Comparison of ENCODE assay signal across 1 cellular context in the genomic region with DNA sequence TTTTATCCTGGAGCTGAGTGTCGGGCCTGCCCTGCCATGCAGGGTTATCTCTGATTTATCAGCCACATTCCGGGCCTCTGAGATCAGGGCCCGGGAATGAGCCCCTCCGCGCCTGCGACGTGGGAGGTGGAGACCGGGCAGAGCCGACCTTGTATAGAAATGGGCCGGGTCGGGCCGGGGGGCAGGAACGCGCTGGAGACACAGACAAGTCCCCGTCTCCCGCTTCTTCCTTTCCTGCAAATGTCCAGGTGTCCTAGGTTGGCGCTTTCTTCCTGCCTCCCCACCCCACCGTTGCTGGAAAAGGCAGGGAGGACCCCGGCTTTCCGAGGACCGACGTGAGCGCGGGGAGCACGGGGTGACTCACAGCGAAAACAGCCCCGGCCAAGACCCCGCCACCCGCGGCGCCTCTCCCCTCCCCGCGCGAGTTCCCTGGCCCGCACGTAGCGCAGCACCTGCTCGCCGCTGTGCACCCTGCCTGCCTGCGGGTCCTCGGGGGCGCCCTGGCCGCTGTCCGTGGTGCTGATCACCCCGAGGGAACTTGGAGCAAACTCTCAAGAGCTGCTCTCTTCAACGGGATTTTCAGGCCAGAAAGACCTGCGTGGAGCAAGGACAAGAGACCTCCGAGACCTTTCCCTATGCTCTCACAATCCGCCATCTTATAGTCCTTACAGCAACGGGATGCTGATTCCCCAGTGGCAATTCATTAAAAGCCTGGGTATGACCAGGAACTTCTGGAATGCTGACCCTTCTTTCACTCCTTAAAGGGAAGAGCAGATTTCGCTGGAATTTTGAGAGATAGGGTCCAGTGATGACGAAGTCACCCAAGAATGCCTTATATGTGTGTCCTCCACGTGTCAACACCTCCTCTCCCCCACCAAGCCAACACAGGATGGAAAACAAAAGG.
TF ChIP-seq lines count a peak whose summit lies in the region.

No MANE protein-coding gene starts in this region.

TF ChIP-seq in HepG2, 621 proteins besides CTCF, POLR2A, EP300 and RAD21 (continued from another document and continues in another):
- no peak for TF ChIP-seq ZFP82 (CRISPR knock-in tag; IDR thresholded peaks at IDR 0.05; ENCODE audit: borderline replicate concordance)
- TF ChIP-seq, protein P1, sequence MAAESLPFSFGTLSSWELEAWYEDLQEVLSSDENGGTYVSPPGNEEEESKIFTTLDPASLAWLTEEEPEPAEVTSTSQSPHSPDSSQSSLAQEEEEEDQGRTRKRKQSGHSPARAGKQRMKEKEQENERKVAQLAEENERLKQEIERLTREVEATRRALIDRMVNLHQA (CRISPR knock-in tag; IDR thresholded peaks at IDR 0.05), result no peak
- TF ChIP-seq KMT2B (CRISPR knock-in tag; IDR thresholded peaks at IDR 0.05), result peak; percentile 90
- TF ChIP-seq WIZ (CRISPR knock-in tag; IDR thresholded peaks at IDR 0.05), result peak; percentile 99
- TF ChIP-seq ZNF30 (CRISPR knock-in tag; IDR thresholded peaks at IDR 0.05), result peak; percentile 75; the same call in 1 of the 2 replicates
- TF ChIP-seq NFYC (CRISPR knock-in tag; IDR thresholded peaks at IDR 0.05), result peak; percentile 45
- peak; percentile 94; the same call in 1 of the 2 replicates for TF ChIP-seq ATAD3A (CRISPR knock-in tag; IDR thresholded peaks at IDR 0.05)
- no peak for TF ChIP-seq CCAR2 (optimal IDR thresholded peaks at IDR 0.05; ENCODE audit: low read depth, low read length)
- TF ChIP-seq GABPB1 (CRISPR knock-in tag; IDR thresholded peaks at IDR 0.05), result peak; percentile 73
- peak; percentile 95 for TF ChIP-seq ZNF274 (CRISPR knock-in tag; IDR thresholded peaks at IDR 0.05)
- peak; percentile 96 for TF ChIP-seq ZNF431 (CRISPR knock-in tag; IDR thresholded peaks at IDR 0.05; ENCODE audit: borderline replicate concordance, low read depth)
- TF ChIP-seq PCBP2 (optimal IDR thresholded peaks at IDR 0.05; ENCODE audit: low read depth, low read length, poor library complexity, severe bottlenecking), result no peak
- TF ChIP-seq PRPF4 (IDR thresholded peaks at IDR 0.05; ENCODE audit: low read depth, low read length, poor library complexity, severe bottlenecking), result no peak
- peak; percentile 43; the same call in 1 of the 2 replicates for TF ChIP-seq ZNF484 (CRISPR knock-in tag; IDR thresholded peaks at IDR 0.05; ENCODE audit: borderline replicate concordance, low read depth)
- TF ChIP-seq ZNF724P (CRISPR knock-in tag; IDR thresholded peaks at IDR 0.05; ENCODE audit: borderline replicate concordance), result peak; percentile 90; the same call in 1 of the 2 replicates
- no peak for TF ChIP-seq ZMYM2 (CRISPR knock-in tag; IDR thresholded peaks at IDR 0.05)
- peak; percentile 80; the same call in 1 of the 2 replicates for TF ChIP-seq ZNF3 (CRISPR knock-in tag; IDR thresholded peaks at IDR 0.05)
- peak; percentile 69 for TF ChIP-seq FOXA3 (CRISPR knock-in tag; IDR thresholded peaks at IDR 0.05)
- TF ChIP-seq, protein P2, sequence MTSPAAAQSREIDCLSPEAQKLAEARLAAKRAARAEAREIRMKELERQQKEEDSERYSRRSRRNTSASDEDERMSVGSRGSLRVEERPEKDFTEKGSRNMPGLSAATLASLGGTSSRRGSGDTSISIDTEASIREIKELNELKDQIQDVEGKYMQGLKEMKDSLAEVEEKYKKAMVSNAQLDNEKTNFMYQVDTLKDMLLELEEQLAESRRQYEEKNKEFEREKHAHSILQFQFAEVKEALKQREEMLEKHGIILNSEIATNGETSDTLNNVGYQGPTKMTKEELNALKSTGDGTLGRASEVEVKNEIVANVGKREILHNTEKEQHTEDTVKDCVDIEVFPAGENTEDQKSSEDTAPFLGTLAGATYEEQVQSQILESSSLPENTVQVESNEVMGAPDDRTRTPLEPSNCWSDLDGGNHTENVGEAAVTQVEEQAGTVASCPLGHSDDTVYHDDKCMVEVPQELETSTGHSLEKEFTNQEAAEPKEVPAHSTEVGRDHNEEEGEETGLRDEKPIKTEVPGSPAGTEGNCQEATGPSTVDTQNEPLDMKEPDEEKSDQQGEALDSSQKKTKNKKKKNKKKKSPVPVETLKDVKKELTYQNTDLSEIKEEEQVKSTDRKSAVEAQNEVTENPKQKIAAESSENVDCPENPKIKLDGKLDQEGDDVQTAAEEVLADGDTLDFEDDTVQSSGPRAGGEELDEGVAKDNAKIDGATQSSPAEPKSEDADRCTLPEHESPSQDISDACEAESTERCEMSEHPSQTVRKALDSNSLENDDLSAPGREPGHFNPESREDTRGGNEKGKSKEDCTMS (CRISPR knock-in tag; conservative IDR thresholded peaks at IDR 0.05), result peak; percentile 97
- peak; percentile 75; the same call in 1 of the 2 replicates for TF ChIP-seq KAT8 (CRISPR knock-in tag; IDR thresholded peaks at IDR 0.05)
- peak; percentile 90; the same call in 1 of the 2 replicates for TF ChIP-seq KLF15 (CRISPR knock-in tag; IDR thresholded peaks at IDR 0.05; ENCODE audit: borderline replicate concordance)
- TF ChIP-seq, protein P3, sequence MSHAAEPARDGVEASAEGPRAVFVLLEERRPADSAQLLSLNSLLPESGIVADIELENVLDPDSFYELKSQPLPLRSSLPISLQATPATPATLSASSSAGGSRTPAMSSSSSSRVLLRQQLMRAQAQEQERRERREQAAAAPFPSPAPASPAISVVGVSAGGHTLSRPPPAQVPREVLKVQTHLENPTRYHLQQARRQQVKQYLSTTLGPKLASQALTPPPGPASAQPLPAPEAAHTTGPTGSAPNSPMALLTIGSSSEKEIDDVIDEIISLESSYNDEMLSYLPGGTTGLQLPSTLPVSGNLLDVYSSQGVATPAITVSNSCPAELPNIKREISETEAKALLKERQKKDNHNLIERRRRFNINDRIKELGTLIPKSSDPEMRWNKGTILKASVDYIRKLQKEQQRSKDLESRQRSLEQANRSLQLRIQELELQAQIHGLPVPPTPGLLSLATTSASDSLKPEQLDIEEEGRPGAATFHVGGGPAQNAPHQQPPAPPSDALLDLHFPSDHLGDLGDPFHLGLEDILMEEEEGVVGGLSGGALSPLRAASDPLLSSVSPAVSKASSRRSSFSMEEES (CRISPR knock-in tag; IDR thresholded peaks at IDR 0.05), result peak; percentile 93
- peak; percentile 97 for TF ChIP-seq ZNF605 (CRISPR knock-in tag; IDR thresholded peaks at IDR 0.05)
- TF ChIP-seq IKZF4 (CRISPR knock-in tag; IDR thresholded peaks at IDR 0.05; ENCODE audit: borderline replicate concordance, low read depth, not compliant biosample characterization), result peak; percentile 99
- TF ChIP-seq KAT7 (CRISPR knock-in tag; IDR thresholded peaks at IDR 0.05; ENCODE audit: borderline replicate concordance), result no peak
- TF ChIP-seq MED13 (CRISPR knock-in tag; IDR thresholded peaks at IDR 0.05), result peak; percentile 93
- TF ChIP-seq ZNF260 (CRISPR knock-in tag; IDR thresholded peaks at IDR 0.05; ENCODE audit: borderline replicate concordance, low read depth), result no peak
- TF ChIP-seq, protein P4, sequence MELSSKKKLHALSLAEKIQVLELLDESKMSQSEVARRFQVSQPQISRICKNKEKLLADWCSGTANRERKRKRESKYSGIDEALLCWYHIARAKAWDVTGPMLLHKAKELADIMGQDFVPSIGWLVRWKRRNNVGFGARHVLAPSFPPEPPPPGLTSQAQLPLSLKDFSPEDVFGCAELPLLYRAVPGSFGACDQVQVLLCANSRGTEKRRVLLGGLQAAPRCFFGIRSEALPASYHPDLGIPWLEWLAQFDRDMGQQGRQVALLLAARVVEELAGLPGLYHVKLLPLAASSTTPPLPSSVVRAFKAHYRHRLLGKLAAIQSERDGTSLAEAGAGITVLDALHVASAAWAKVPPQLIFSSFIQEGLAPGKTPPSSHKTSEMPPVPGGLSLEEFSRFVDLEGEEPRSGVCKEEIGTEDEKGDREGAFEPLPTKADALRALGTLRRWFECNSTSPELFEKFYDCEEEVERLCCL (CRISPR knock-in tag; IDR thresholded peaks at IDR 0.05; ENCODE audit: borderline replicate concordance), result peak; percentile 93; the same call in 1 of the 2 replicates
- peak; percentile 94 for TF ChIP-seq ZNF253 (CRISPR knock-in tag; IDR thresholded peaks at IDR 0.05; ENCODE audit: borderline replicate concordance)
- TF ChIP-seq, protein P5, sequence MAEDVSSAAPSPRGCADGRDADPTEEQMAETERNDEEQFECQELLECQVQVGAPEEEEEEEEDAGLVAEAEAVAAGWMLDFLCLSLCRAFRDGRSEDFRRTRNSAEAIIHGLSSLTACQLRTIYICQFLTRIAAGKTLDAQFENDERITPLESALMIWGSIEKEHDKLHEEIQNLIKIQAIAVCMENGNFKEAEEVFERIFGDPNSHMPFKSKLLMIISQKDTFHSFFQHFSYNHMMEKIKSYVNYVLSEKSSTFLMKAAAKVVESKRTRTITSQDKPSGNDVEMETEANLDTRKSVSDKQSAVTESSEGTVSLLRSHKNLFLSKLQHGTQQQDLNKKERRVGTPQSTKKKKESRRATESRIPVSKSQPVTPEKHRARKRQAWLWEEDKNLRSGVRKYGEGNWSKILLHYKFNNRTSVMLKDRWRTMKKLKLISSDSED (CRISPR knock-in tag; IDR thresholded peaks at IDR 0.05), result peak; percentile 93; the same call in 1 of the 2 replicates
- peak; percentile 97 for TF ChIP-seq ZNF33B (CRISPR knock-in tag; IDR thresholded peaks at IDR 0.05)
- TF ChIP-seq, protein P6, sequence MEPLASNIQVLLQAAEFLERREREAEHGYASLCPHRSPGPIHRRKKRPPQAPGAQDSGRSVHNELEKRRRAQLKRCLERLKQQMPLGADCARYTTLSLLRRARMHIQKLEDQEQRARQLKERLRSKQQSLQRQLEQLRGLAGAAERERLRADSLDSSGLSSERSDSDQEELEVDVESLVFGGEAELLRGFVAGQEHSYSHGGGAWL (CRISPR knock-in tag; IDR thresholded peaks at IDR 0.05), result peak; percentile 99
- TF ChIP-seq ZBTB21 (CRISPR knock-in tag; IDR thresholded peaks at IDR 0.05), result peak; percentile 71; the same call in 1 of the 2 replicates
- no peak for TF ChIP-seq ZNF234 (CRISPR knock-in tag; conservative IDR thresholded peaks at IDR 0.05)
- TF ChIP-seq ZBTB1 (CRISPR knock-in tag; IDR thresholded peaks at IDR 0.05; ENCODE audit: borderline replicate concordance), result peak; percentile 88; the same call in 1 of the 2 replicates
- TF ChIP-seq TBP (CRISPR knock-in tag; IDR thresholded peaks at IDR 0.05), result no peak
- peak; percentile 71; the same call in 1 of the 2 replicates for TF ChIP-seq ZNF451 (CRISPR knock-in tag; IDR thresholded peaks at IDR 0.05)
- peak; percentile 84 for TF ChIP-seq RARA (CRISPR knock-in tag; IDR thresholded peaks at IDR 0.05)
- peak; percentile 74 for TF ChIP-seq SIX1 (CRISPR knock-in tag; IDR thresholded peaks at IDR 0.05; ENCODE audit: borderline replicate concordance)
- TF ChIP-seq, protein P7, sequence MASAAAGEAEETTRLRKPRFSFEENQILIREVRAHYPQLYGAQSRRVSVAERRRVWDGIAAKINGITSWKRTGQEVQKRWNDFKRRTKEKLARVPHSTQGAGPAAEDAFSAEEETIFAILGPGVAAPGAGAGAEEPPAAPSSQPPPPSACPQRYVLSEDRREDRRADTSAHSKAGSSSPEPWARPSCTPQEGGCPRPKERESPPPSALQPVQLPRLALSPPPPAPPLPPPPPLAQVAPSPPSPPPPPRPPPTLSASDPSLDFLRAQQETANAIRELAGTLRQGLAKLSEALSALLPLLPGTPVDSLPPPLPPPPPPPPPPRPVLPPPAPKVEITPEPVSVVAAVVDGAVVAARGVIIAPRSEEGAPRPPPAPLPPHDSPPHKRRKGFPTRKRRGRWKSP (CRISPR knock-in tag; IDR thresholded peaks at IDR 0.05), result peak; percentile 91
- TF ChIP-seq ZNF720 (CRISPR knock-in tag; IDR thresholded peaks at IDR 0.05), result no peak
- TF ChIP-seq SETDB1 (CRISPR knock-in tag; IDR thresholded peaks at IDR 0.05; ENCODE audit: borderline replicate concordance), result no peak
- TF ChIP-seq CEBPB (IDR thresholded peaks at IDR 0.05; ENCODE audit: borderline replicate concordance, low read depth, low read length), result no peak
- TF ChIP-seq, protein P8, sequence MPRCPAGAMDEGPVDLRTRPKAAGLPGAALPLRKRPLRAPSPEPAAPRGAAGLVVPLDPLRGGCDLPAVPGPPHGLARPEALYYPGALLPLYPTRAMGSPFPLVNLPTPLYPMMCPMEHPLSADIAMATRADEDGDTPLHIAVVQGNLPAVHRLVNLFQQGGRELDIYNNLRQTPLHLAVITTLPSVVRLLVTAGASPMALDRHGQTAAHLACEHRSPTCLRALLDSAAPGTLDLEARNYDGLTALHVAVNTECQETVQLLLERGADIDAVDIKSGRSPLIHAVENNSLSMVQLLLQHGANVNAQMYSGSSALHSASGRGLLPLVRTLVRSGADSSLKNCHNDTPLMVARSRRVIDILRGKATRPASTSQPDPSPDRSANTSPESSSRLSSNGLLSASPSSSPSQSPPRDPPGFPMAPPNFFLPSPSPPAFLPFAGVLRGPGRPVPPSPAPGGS (CRISPR knock-in tag; IDR thresholded peaks at IDR 0.05), result peak; percentile 94
- TF ChIP-seq, protein P9, sequence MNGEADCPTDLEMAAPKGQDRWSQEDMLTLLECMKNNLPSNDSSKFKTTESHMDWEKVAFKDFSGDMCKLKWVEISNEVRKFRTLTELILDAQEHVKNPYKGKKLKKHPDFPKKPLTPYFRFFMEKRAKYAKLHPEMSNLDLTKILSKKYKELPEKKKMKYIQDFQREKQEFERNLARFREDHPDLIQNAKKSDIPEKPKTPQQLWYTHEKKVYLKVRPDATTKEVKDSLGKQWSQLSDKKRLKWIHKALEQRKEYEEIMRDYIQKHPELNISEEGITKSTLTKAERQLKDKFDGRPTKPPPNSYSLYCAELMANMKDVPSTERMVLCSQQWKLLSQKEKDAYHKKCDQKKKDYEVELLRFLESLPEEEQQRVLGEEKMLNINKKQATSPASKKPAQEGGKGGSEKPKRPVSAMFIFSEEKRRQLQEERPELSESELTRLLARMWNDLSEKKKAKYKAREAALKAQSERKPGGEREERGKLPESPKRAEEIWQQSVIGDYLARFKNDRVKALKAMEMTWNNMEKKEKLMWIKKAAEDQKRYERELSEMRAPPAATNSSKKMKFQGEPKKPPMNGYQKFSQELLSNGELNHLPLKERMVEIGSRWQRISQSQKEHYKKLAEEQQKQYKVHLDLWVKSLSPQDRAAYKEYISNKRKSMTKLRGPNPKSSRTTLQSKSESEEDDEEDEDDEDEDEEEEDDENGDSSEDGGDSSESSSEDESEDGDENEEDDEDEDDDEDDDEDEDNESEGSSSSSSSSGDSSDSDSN (CRISPR knock-in tag; IDR thresholded peaks at IDR 0.05), result peak; percentile 57; the same call in 1 of the 2 replicates
- TF ChIP-seq CCDC6 (CRISPR knock-in tag; IDR thresholded peaks at IDR 0.05), result peak; percentile 96
- TF ChIP-seq HNRNPLL (IDR thresholded peaks at IDR 0.05; ENCODE audit: low read depth, low read length, poor library complexity, severe bottlenecking), result peak; percentile 89
- TF ChIP-seq, protein P10, sequence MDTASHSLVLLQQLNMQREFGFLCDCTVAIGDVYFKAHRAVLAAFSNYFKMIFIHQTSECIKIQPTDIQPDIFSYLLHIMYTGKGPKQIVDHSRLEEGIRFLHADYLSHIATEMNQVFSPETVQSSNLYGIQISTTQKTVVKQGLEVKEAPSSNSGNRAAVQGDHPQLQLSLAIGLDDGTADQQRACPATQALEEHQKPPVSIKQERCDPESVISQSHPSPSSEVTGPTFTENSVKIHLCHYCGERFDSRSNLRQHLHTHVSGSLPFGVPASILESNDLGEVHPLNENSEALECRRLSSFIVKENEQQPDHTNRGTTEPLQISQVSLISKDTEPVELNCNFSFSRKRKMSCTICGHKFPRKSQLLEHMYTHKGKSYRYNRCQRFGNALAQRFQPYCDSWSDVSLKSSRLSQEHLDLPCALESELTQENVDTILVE (CRISPR knock-in tag; IDR thresholded peaks at IDR 0.05), result peak; percentile 97
